ENCODE assay signal across 1 cellular context in genomic region chr16:86992587-86992986, GRCh38.
TF ChIP-seq lines count a peak whose summit lies in the region.

No MANE protein-coding gene starts in this region.

TF ChIP-seq in IMR-90, 13 proteins besides CTCF, POLR2A, EP300 and RAD21 (continued from another document):
- no peak for TF ChIP-seq ELK1 (IDR thresholded peaks at IDR 0.05; ENCODE audit: borderline replicate concordance, low read depth, low read length)
- no peak for TF ChIP-seq MAFK (IDR thresholded peaks at IDR 0.05; ENCODE audit: low read depth, low read length)
- no peak for TF ChIP-seq USF2 (IDR thresholded peaks at IDR 0.05; ENCODE audit: low read depth, low read length)
- no peak for TF ChIP-seq MXI1 (IDR thresholded peaks at IDR 0.05; ENCODE audit: borderline replicate concordance, low read depth, low read length)
- no peak for TF ChIP-seq RCOR1 (IDR thresholded peaks at IDR 0.05; ENCODE audit: insufficient replicate concordance, low read length)
- TF ChIP-seq BHLHE40 (IDR thresholded peaks at IDR 0.05; ENCODE audit: low read depth, low read length): no peak
- no peak for TF ChIP-seq CHD1 (IDR thresholded peaks at IDR 0.05; ENCODE audit: low read depth, low read length)
- TF ChIP-seq NFE2L2 (IDR thresholded peaks at IDR 0.05; ENCODE audit: low read depth, low read length): no peak
- TF ChIP-seq SMC3 (IDR thresholded peaks at IDR 0.05; ENCODE audit: low read depth, low read length): no peak
- TF ChIP-seq MAZ (IDR thresholded peaks at IDR 0.05; ENCODE audit: borderline replicate concordance, low read depth, low read length): no peak
